Comparison of ENCODE assay signal across 10 cellular contexts in the genomic region with DNA sequence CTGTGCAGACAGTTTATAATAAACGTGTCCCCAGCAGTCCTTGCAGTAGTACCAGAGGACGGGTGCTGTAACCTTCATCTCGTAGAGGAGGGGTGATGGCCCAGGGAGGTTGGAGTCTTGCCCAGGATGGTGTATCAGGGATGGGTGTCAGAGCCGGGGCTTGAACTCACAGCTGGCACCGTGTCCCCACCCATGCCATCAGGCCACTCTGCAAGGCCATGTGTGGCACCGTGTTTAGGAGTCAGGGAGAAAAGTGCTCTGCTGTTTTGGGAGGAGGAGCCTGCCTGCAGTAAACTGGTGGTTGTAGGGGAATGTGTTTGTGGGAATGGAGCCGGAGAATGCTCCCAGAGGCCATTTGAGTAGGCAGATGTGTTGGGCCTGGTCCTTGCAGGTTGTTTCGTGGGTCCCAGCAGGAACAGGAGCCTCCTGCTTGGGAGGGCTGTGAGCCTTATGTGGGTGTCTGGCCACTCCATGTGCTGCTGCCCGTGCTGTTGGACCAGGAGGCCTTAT. TPM values are rescaled to one million over a fixed set of nuclear protein-coding genes. Genes with fewer than 3 reads are reported as not detected.
A peak's percentile ranks its signal among the peaks of the same experiment; 100 is the strongest.
DNase-seq lines count a peak whose midpoint lies in the region; ATAC-seq, FAIRE-seq and TF ChIP-seq lines count a peak whose summit lies in the region.
"Had no signal": no experiment of that assay in that cellular context is flagged by ENCODE, and none has a peak within 500 bp of the region (broad histone marks: within the 10 kb centered on the region; RNA-seq: fewer than 3 reads in every experiment).

No MANE protein-coding gene starts in this region.

- H3K9me3 Mint-ChIP-seq in Calu3 (ENCODE audit: low read depth, unreplicated experiment) (no peaks in the 10 kb centered on the region), nephron progenitor cell (no peaks in the 10 kb centered on the region)

- no peaks in the 10 kb centered on the region; the same call in 1 of the 2 replicates for H3K79me1 ChIP-seq in H1 (ENCODE audit: low read depth, low read length)

- H3K79me2 ChIP-seq in PC-3 (ENCODE audit: low read length) (peaks cover 66% of the 10 kb centered on the region), H1 (ENCODE audit: control insufficient read depth in 1 of 2, insufficient read depth in 2 of 2, low read length in 2 of 2) (no peaks in the 10 kb centered on the region)

- H3K4me3 ChIP-seq in PC-3 (ENCODE audit: low read length) (peak overlapping the region; percentile 81), H1 (ENCODE audit: extremely low read depth in 1 of 4, insufficient read depth in 2 of 4, low read depth in 3 of 4, low read length in 4 of 4) (0 out of 8 replicates have a peak overlapping the region, but pooled peaks of 1 of the 4 experiments have one; percentile 66), thyroid gland (replicated peaks in 1 of 3) (no peak overlapping the region)

- no peak overlapping the region for H3K14ac ChIP-seq in H1 (ENCODE audit: insufficient read length)

- TF ChIP-seq CTCF in Calu3 (IDR thresholded peaks at IDR 0.05; ENCODE audit: unreplicated experiment), result no peak
- no peak for TF ChIP-seq CTCF in PC-3 (conservative IDR thresholded peaks at IDR 0.05; ENCODE audit: low read depth, low read length)
- TF ChIP-seq CTCF in H1 (IDR thresholded peaks at IDR 0.05; ENCODE audit: control extremely low read depth in 1 of 3, insufficient read depth in 1 of 3, low read depth in 1 of 3, low read length in 3 of 3), result no peak
- no peak for TF ChIP-seq CTCF in nephron progenitor cell (IDR thresholded peaks at IDR 0.05)
- no peak for TF ChIP-seq CTCF in thyroid gland (IDR thresholded peaks at IDR 0.05)

- H3K9ac ChIP-seq in PC-3 (ENCODE audit: low read length) (peak overlapping the region; percentile 99), H1 (replicated peaks in 1 of 4; ENCODE audit: extremely low read depth in 1 of 4, low read depth in 3 of 4, low read length in 3 of 4) (no peak overlapping the region)

- peak overlapping the region; percentile 75 for H3K4me3 Mint-ChIP-seq in Calu3 (ENCODE audit: low read depth, unreplicated experiment)
- H3K4me3 Mint-ChIP-seq in nephron progenitor cell, result peak overlapping the region; percentile 79

- peaks cover 12% of the 10 kb centered on the region for H3K36me3 ChIP-seq in PC-3 (ENCODE audit: low read depth, low read length)
- no peaks in the 10 kb centered on the region for H3K36me3 ChIP-seq in H1 (ENCODE audit: control insufficient read depth in 2 of 4, insufficient read depth in 4 of 4, low read length in 3 of 4)
- no peaks in the 10 kb centered on the region for H3K36me3 ChIP-seq in thyroid gland

- no peak overlapping the region for H3K23ac ChIP-seq in H1 (ENCODE audit: insufficient read length)

- TF ChIP-seq POLR2A in H1 (IDR thresholded peaks at IDR 0.05; ENCODE audit: control extremely low read depth in 1 of 2, low read depth in 2 of 2, low read length in 2 of 2) (no peak), thyroid gland (IDR thresholded peaks at IDR 0.05) (no peak)

- H3K4me1 ChIP-seq in PC-3 (ENCODE audit: insufficient read depth, low read length), result peaks cover 54% of the 10 kb centered on the region
- peaks cover 5 to 17% (median 5%) of the 10 kb centered on the region in 4 experiments; a peak in 6 of 7 replicates for H3K4me1 ChIP-seq in H1 (replicated peaks in 1 of 4; ENCODE audit: control insufficient read depth in 3 of 4, insufficient read depth in 4 of 4, low read length in 3 of 4)
- peaks cover 11 to 22% of the 10 kb centered on the region in 2 donors for H3K4me1 ChIP-seq in thyroid gland

- CTCF ChIA-PET in Calu3 (lab: Charles Lee) (interaction anchor here (1.0 to 3.1 kb wide), 2 partner anchors 52 kb away, joined by 7 to 34 read pairs; a partner anchor contains a TSS), PC-3 (lab: Charles Lee) (no interaction called here), H1 (lab: Charles Lee; ENCODE audit: partially characterized antibody) (interaction anchor here (0.6 to 3.3 kb wide), 7 partner anchors 9 to 51 kb away, joined by 3 to 38 read pairs (median 6); a partner anchor contains a TSS)

- H2AK5ac ChIP-seq in H1 (ENCODE audit: low read depth, low read length), result peak overlapping the region; percentile 79; the same call in 1 of the 2 replicates

- no peak overlapping the region for H3K56ac ChIP-seq in H1 (replicated peaks; ENCODE audit: insufficient read length, low read depth, low read length)

- no peaks in the 10 kb centered on the region for H3K27me3 ChIP-seq in PC-3 (ENCODE audit: low read length)
- H3K27me3 ChIP-seq in H1 (replicated peaks in 1 of 4; ENCODE audit: control insufficient read depth in 3 of 4, extremely low read depth in 1 of 4, insufficient read depth in 3 of 4, low read length in 3 of 4), result peaks cover 10 to 41% (median 35%) of the 10 kb centered on the region in 4 experiments
- H3K27me3 ChIP-seq in thyroid gland, result no peaks in the 10 kb centered on the region

- H4K5ac ChIP-seq in H1 (ENCODE audit: insufficient read length, low read depth, low read length), result no peak overlapping the region

- H3K27me3 Mint-ChIP-seq in Calu3 (ENCODE audit: unreplicated experiment) (no peaks in the 10 kb centered on the region), nephron progenitor cell (ENCODE audit: low read depth, poor library complexity) (peaks cover 52% of the 10 kb centered on the region)

- no peak overlapping the region for H2BK20ac ChIP-seq in H1 (ENCODE audit: low read length)

- ATAC-seq in PC-3, result 0 out of 2 replicates have a peak, but pooled peaks have one; percentile 1

- 0 out of 2 replicates have a peak overlapping the region, but pooled peaks have one; percentile 68 for H2BK12ac ChIP-seq in H1 (ENCODE audit: low read depth, low read length)

- no peak overlapping the region for H4K8ac ChIP-seq in H1 (ENCODE audit: extremely low read depth, insufficient read depth, low read length)

- DNase-seq in Calu3, result no peak
- peak; percentile 60 for DNase-seq in PC-3
- no peak for DNase-seq in H1 (ENCODE audit: low read depth in 1 of 2, low spot score in 2 of 2)
- no peak for DNase-seq in nephron progenitor cell
- DNase-seq in kidney glomerular epithelial cell (lab: John Stamatoyannopoulos, UW), result no peak
- no peak for DNase-seq in thyroid gland
- DNase-seq in DMS79 treated with DMSO at 0.1 percent for 48 hours (lab: John Stamatoyannopoulos, UW), result no peak
- no peak for DNase-seq in NK-92 (lab: John Stamatoyannopoulos, UW; ENCODE audit: unreplicated experiment)
- DNase-seq: NCI-H1694, SIG-M5 had no signal

- no peak overlapping the region; the same call in 1 of the 2 replicates for H2BK15ac ChIP-seq in H1 (ENCODE audit: low read length)

- no peaks in the 10 kb centered on the region for H3K9me2 ChIP-seq in PC-3 (replicated peaks; ENCODE audit: low read length)

- H4K20me1 ChIP-seq in PC-3 (ENCODE audit: low read length) (0 out of 2 replicates have a peak, but pooled peaks cover 4% of the 10 kb centered on the region), H1 (replicated peaks in 1 of 2; ENCODE audit: control insufficient read depth in 1 of 2, insufficient read depth in 2 of 2, low read length in 2 of 2) (no peaks in the 10 kb centered on the region)

- BruUV-seq in Calu3 (replicated peaks; lab: Mats Ljungman, UMichigan) (no TSS peak), PC-3 (replicated peaks; lab: Mats Ljungman, UMichigan) (TSS peak; percentile 77)

- H3K36me3 Mint-ChIP-seq in Calu3 (ENCODE audit: insufficient read depth, unreplicated experiment), result peaks cover 42% of the 10 kb centered on the region
- no peaks in the 10 kb centered on the region for H3K36me3 Mint-ChIP-seq in nephron progenitor cell (ENCODE audit: low read depth)

- 82% methylated on average over 9 of the region's 9 CpGs; no CpG with 5 or more reads in 1 of the 2 experiments for WGBS in H1 (ENCODE audit: extremely low coverage in 1 of 2, insufficient coverage in 1 of 2, insufficient read length in 1 of 2, insufficient replicate concordance in 2 of 2, low coverage in 1 of 2, low lambda C conversion rate in 2 of 2, missing lambda C conversion rate in 1 of 2), 2 experiments
- WGBS in thyroid gland, 2 donors, result 81 to 87% methylated on average over 9 of the region's 9 CpGs

- H3K4me1 Mint-ChIP-seq in Calu3 (ENCODE audit: low read depth, unreplicated experiment) (peaks cover 20% of the 10 kb centered on the region), nephron progenitor cell (peaks cover 31% of the 10 kb centered on the region)

- H3K4me2 ChIP-seq in PC-3 (ENCODE audit: low read length) (peak overlapping the region; percentile 96), H1 (ENCODE audit: insufficient read depth in 1 of 2, low read depth in 2 of 2, low read length in 2 of 2) (peak overlapping the region; percentile 59 to 100; a peak in 3 of 4 replicates)

- H2BK5ac ChIP-seq in H1 (ENCODE audit: low read depth, low read length), result no peak overlapping the region

- H2BK120ac ChIP-seq in H1 (replicated peaks; ENCODE audit: low read depth, low read length), result no peak overlapping the region

- H3F3A ChIP-seq in PC-3 (ENCODE audit: low read length, unreplicated experiment), result peaks cover 10% of the 10 kb centered on the region

- no peak for TF ChIP-seq RAD21 in H1 (IDR thresholded peaks at IDR 0.05 in 1 of 2, conservative IDR thresholded peaks at IDR 0.05 in 1 of 2; ENCODE audit: low read depth in 2 of 2, low read length in 2 of 2)

- POLR2A ChIA-PET in PC-3 (lab: Charles Lee; ENCODE audit: unreplicated experiment) (interaction anchor here (0.6 to 1.2 kb wide), 2 partner anchors 53 to 161 kb away, joined by 6 to 8 read pairs; a partner anchor contains a TSS), H1 (lab: Charles Lee; ENCODE audit: partially characterized antibody) (interaction anchor here (1.1 to 3.9 kb wide), 5 partner anchors 9 to 53 kb away, joined by 4 to 41 read pairs (median 10); a partner anchor contains a TSS)

- H3K27ac ChIP-seq in PC-3 (ENCODE audit: low read length) (peak overlapping the region; percentile 83), H1 (ENCODE audit: low read depth, low read length) (no peak overlapping the region), thyroid gland (no peak overlapping the region)

- TF ChIP-seq EP300 in H1 (IDR thresholded peaks at IDR 0.05; ENCODE audit: borderline replicate concordance in 1 of 2, low read depth in 2 of 2, low read length in 2 of 2), result no peak

- FAIRE-seq in H1 (lab: Jason Lieb, UNC), result no peak

- H3K27ac Mint-ChIP-seq in Calu3 (ENCODE audit: unreplicated experiment), result peak overlapping the region; percentile 40
- no peak overlapping the region for H3K27ac Mint-ChIP-seq in nephron progenitor cell

- H3K23me2 ChIP-seq in H1 (ENCODE audit: low read depth, low read length), result peaks cover 14% of the 10 kb centered on the region

- H3K4ac ChIP-seq in H1 (replicated peaks; ENCODE audit: insufficient read length, low read depth, low read length), result no peak overlapping the region

- no peak overlapping the region for H4K91ac ChIP-seq in H1 (replicated peaks; ENCODE audit: insufficient read length, low read length)

- no peak overlapping the region for H3K18ac ChIP-seq in H1 (ENCODE audit: extremely low read depth, low read length)

- H3K9me3 ChIP-seq in PC-3 (ENCODE audit: low read length) (no peaks in the 10 kb centered on the region), H1 (ENCODE audit: insufficient read depth in 2 of 2, low read depth in 1 of 2, low read length in 1 of 2) (no peaks in the 10 kb centered on the region), thyroid gland (no peaks in the 10 kb centered on the region)

- H2AFZ ChIP-seq in PC-3 (ENCODE audit: low read length) (no peak overlapping the region), H1 (ENCODE audit: low read length) (no peak overlapping the region)

- intact Hi-C loops in Calu3 (cut with micrococcal nuclease; ENCODE audit: unreplicated experiment), result loop anchor here (10.0 kb wide), 1 partner anchor 52 kb away; no protein-coding TSS in a partner anchor
- intact Hi-C loops in PC-3 (cut with micrococcal nuclease), result loop anchor here (1.0 to 5.0 kb wide), 3 partner anchors 20 to 119 kb away; no protein-coding TSS in a partner anchor
- intact Hi-C loops in thyroid gland (cut with DNase I), result no loop called here

RNA-seq across cellular contexts. Expression of a gene that starts 1.7 kb away (rescaled TPM):
- 10.7 and 12.6 TPM in 2 replicates for total RNA-seq in Calu3 (2022)
- total RNA-seq in PC-3 (2014; rRNA removed), result 118 and 130 TPM in 2 replicates
- total RNA-seq in H1 (2021; fragmentation: NEBNext Ultra II Directional; extraction: Animal tissue kit (Norgen Biotek cat#: 25700)), result 2.6 and 3.3 TPM in 2 replicates
- polyA plus RNA-seq in H1 (2011; rRNA removed), result 6.9 and 8.2 TPM in 2 replicates
- 4.8 TPM for polyA plus RNA-seq in H1 (2011; cell fraction: cytosol; rRNA removed)
- polyA plus RNA-seq in H1 (2011; cell fraction: nucleus; rRNA removed), result 4.8 TPM
- polyA plus RNA-seq in H1 (2012, experiment 1 of 2), result 4.1 to 5.4 TPM (median 4.3 TPM) in 4 replicates
- 3.7 TPM for polyA plus RNA-seq in H1 (2012, experiment 2 of 2)
- polyA plus RNA-seq in H1 (2013, experiment 1 of 2), result 1.9 TPM
- polyA plus RNA-seq in H1 (2013, experiment 2 of 2), result 2.3 TPM
- 6.0 TPM in 2 replicates for polyA minus RNA-seq in H1 (2011; rRNA and poly(A)+ RNA removed)
- 3.7 TPM for polyA minus RNA-seq in H1 (2011; cell fraction: cytosol; rRNA and poly(A)+ RNA removed)
- 7.1 TPM for polyA minus RNA-seq in H1 (2011; cell fraction: nucleus; rRNA and poly(A)+ RNA removed)
- not detected for total RNA-seq in thyroid gland

RNA-seq across cellular contexts. Expression of a gene that starts 52.8 kb away (rescaled TPM):
- 11.9 and 12.4 TPM in 2 replicates for total RNA-seq in Calu3 (2022)
- 96.1 and 97.6 TPM in 2 replicates for total RNA-seq in PC-3 (2014; rRNA removed)
- 39.3 and 39.4 TPM in 2 replicates for total RNA-seq in H1 (2021; fragmentation: NEBNext Ultra II Directional; extraction: Animal tissue kit (Norgen Biotek cat#: 25700))
- polyA plus RNA-seq in H1 (2011; rRNA removed), result 39.0 and 57.7 TPM in 2 replicates
- 56.6 TPM for polyA plus RNA-seq in H1 (2011; cell fraction: cytosol; rRNA removed)
- 36.5 TPM for polyA plus RNA-seq in H1 (2011; cell fraction: nucleus; rRNA removed)
- polyA plus RNA-seq in H1 (2012, experiment 1 of 2), result 36.5 to 48.1 TPM (median 44.0 TPM) in 4 replicates
- 15.0 TPM for polyA plus RNA-seq in H1 (2012, experiment 2 of 2)
- 27.2 TPM for polyA plus RNA-seq in H1 (2013, experiment 1 of 2)
- polyA plus RNA-seq in H1 (2013, experiment 2 of 2), result 28.8 TPM
- polyA minus RNA-seq in H1 (2011; rRNA and poly(A)+ RNA removed), result 24.2 and 26.3 TPM in 2 replicates
- polyA minus RNA-seq in H1 (2011; cell fraction: cytosol; rRNA and poly(A)+ RNA removed), result 8.7 TPM
- polyA minus RNA-seq in H1 (2011; cell fraction: nucleus; rRNA and poly(A)+ RNA removed), result 8.5 TPM
- total RNA-seq in thyroid gland, result 10 to 100 TPM; 10.5 to 22.3 (median 13.5) TPM

RNA-seq across cellular contexts. Expression of a gene that starts 53.0 kb away (rescaled TPM):
- total RNA-seq in Calu3 (2022) (30.3 and 31.6 TPM in 2 replicates), PC-3 (2014; rRNA removed) (187 and 436 TPM in 2 replicates), thyroid gland (100 to 1,000 TPM; 103 to 160 (median 134) TPM)
- 50.7 and 55.0 TPM in 2 replicates for total RNA-seq in H1 (2021; fragmentation: NEBNext Ultra II Directional; extraction: Animal tissue kit (Norgen Biotek cat#: 25700))
- 9.9 and 11.8 TPM in 2 replicates for polyA plus RNA-seq in H1 (2011; rRNA removed)
- 14.4 TPM for polyA plus RNA-seq in H1 (2011; cell fraction: cytosol; rRNA removed)
- 27.6 TPM for polyA plus RNA-seq in H1 (2011; cell fraction: nucleus; rRNA removed)
- 36.1 to 48.9 TPM (median 38.4 TPM) in 4 replicates for polyA plus RNA-seq in H1 (2012, experiment 1 of 2)
- 9.5 TPM for polyA plus RNA-seq in H1 (2012, experiment 2 of 2)
- 38.5 TPM for polyA plus RNA-seq in H1 (2013, experiment 1 of 2)
- polyA plus RNA-seq in H1 (2013, experiment 2 of 2), result 46.4 TPM
- polyA minus RNA-seq in H1 (2011; rRNA and poly(A)+ RNA removed), result 10.6 and 14.9 TPM in 2 replicates
- 28.7 TPM for polyA minus RNA-seq in H1 (2011; cell fraction: cytosol; rRNA and poly(A)+ RNA removed)
- polyA minus RNA-seq in H1 (2011; cell fraction: nucleus; rRNA and poly(A)+ RNA removed), result 33.0 TPM
